Comparison of ENCODE assay signal across 8 cellular contexts in genomic region chrX:125203379-125203736, GRCh38.
A peak's percentile ranks its signal among the peaks of the same experiment; 100 is the strongest.
DNase-seq lines count a peak whose midpoint lies in the region; ATAC-seq and TF ChIP-seq lines count a peak whose summit lies in the region.

No MANE protein-coding gene starts in this region.

- intact Hi-C loops in CD8-positive, alpha-beta T cell (cut with DNase I, micrococcal nuclease) = no loop called here

- no peaks in the 10 kb centered on the region for H3K79me2 ChIP-seq in parathyroid adenoma

- no peak for DNase-seq in CD8-positive, alpha-beta T cell
- DNase-seq in MG63 (peak; percentile 25), endothelial cell (ENCODE audit: low spot score) (peak; percentile 19), GM10266 (ENCODE audit: extremely low spot score) (no peak), SKM-1 treated with dmso at 0.1 percent for 144 hours (lab: John Stamatoyannopoulos, UW; ENCODE audit: unreplicated experiment) (no peak), NCI-H2081 (lab: John Stamatoyannopoulos, UW) (no peak)

- H3K27me3 Mint-ChIP-seq in CD8-positive, alpha-beta T cell (ENCODE audit: low read depth) = peaks cover 39% of the 10 kb centered on the region
- H3K27me3 Mint-ChIP-seq in endothelial cell (ENCODE audit: unreplicated experiment) = peaks cover 4% of the 10 kb centered on the region

- no peak for ATAC-seq in CD8-positive, alpha-beta T cell
- ATAC-seq in HG02981 (IDR thresholded peaks at IDR 0.05; ENCODE audit: unreplicated experiment) = no peak

- no peaks in the 10 kb centered on the region for H3K36me3 Mint-ChIP-seq in CD8-positive, alpha-beta T cell
- no peaks in the 10 kb centered on the region for H3K36me3 Mint-ChIP-seq in endothelial cell (ENCODE audit: low read depth, unreplicated experiment)

- no peak for TF ChIP-seq CTCF in CD8-positive, alpha-beta T cell (IDR thresholded peaks at IDR 0.05)
- TF ChIP-seq CTCF in endothelial cell (IDR thresholded peaks at IDR 0.05; ENCODE audit: unreplicated experiment) (no peak), parathyroid adenoma (IDR thresholded peaks at IDR 0.05) (no peak), GM10266 (IDR thresholded peaks at IDR 0.05; ENCODE audit: control insufficient read depth, insufficient read depth, low read depth, missing control alignments) (no peak)

- no peak overlapping the region for H3K4me3 ChIP-seq in CD8-positive, alpha-beta T cell (ENCODE audit: low read depth, low read length)
- peak overlapping the region; percentile 51 for H3K4me3 ChIP-seq in MG63
- H3K4me3 ChIP-seq in parathyroid adenoma (ENCODE audit: low read depth, low read length) = peak overlapping the region; percentile 60

- H3K4me2 ChIP-seq in parathyroid adenoma (ENCODE audit: low read length) = peak overlapping the region; percentile 76

- POLR2A ChIA-PET in CD8-positive, alpha-beta T cell (lab: Charles Lee) = no interaction called here

- CTCF ChIA-PET in CD8-positive, alpha-beta T cell (lab: Charles Lee) = no interaction called here

- H3K9me3 Mint-ChIP-seq in CD8-positive, alpha-beta T cell = no peaks in the 10 kb centered on the region
- H3K9me3 Mint-ChIP-seq in endothelial cell (ENCODE audit: unreplicated experiment) = no peaks in the 10 kb centered on the region

- peaks cover 9% of the 10 kb centered on the region for H3K27me3 ChIP-seq in CD8-positive, alpha-beta T cell (ENCODE audit: insufficient read depth, low read length)
- H3K27me3 ChIP-seq in MG63 (no peaks in the 10 kb centered on the region; the same call in 1 of the 2 replicates), parathyroid adenoma (ENCODE audit: control insufficient read depth, insufficient read depth, low read length) (no peaks in the 10 kb centered on the region)

- H3K4me3 Mint-ChIP-seq in CD8-positive, alpha-beta T cell = peak overlapping the region; percentile 71
- peak overlapping the region; percentile 73 for H3K4me3 Mint-ChIP-seq in endothelial cell (ENCODE audit: unreplicated experiment)

- no peak overlapping the region for H3K27ac Mint-ChIP-seq in CD8-positive, alpha-beta T cell
- H3K27ac Mint-ChIP-seq in endothelial cell (ENCODE audit: unreplicated experiment) = no peak overlapping the region

- no peaks in the 10 kb centered on the region for H3K36me3 ChIP-seq in CD8-positive, alpha-beta T cell (ENCODE audit: insufficient read depth, low read length)
- H3K36me3 ChIP-seq in MG63 = no peaks in the 10 kb centered on the region
- no peaks in the 10 kb centered on the region for H3K36me3 ChIP-seq in parathyroid adenoma (ENCODE audit: control insufficient read depth, insufficient read depth, low read length)

- H3K4me1 ChIP-seq in CD8-positive, alpha-beta T cell (ENCODE audit: insufficient read depth, low read length) = peaks cover 6% of the 10 kb centered on the region
- no peaks in the 10 kb centered on the region for H3K4me1 ChIP-seq in parathyroid adenoma

- peak overlapping the region; percentile 82 for H2AFZ ChIP-seq in parathyroid adenoma

- H3K9me3 ChIP-seq in CD8-positive, alpha-beta T cell (ENCODE audit: low read length) = no peaks in the 10 kb centered on the region
- no peaks in the 10 kb centered on the region for H3K9me3 ChIP-seq in MG63
- H3K9me3 ChIP-seq in parathyroid adenoma (ENCODE audit: control insufficient read depth, low read length) = no peaks in the 10 kb centered on the region

- H3K27ac ChIP-seq in CD8-positive, alpha-beta T cell (ENCODE audit: low read depth, low read length) = no peak overlapping the region
- peak overlapping the region; percentile 27 for H3K27ac ChIP-seq in parathyroid adenoma

- peaks cover 29% of the 10 kb centered on the region for H3K4me1 Mint-ChIP-seq in CD8-positive, alpha-beta T cell (ENCODE audit: low read depth)
- no peaks in the 10 kb centered on the region for H3K4me1 Mint-ChIP-seq in endothelial cell (ENCODE audit: unreplicated experiment)

- H3K9ac ChIP-seq in parathyroid adenoma = no peak overlapping the region

Comparison
In these comparisons a context has a peak if more than half of its experiments do, and no peak if none do; other contexts are left out.
1. DNase-seq: peak in MG63 (single experiment) and endothelial cell (single experiment); none in CD8-positive, alpha-beta T cell (0 of 7), GM10266 (single experiment), SKM-1 treated with dmso at 0.1 percent for 144 hours (single experiment) and NCI-H2081 (0 of 2).